ENCODE assay signal across 21 cellular contexts in genomic region chr6:127869772-127870404, GRCh38. TPM values are rescaled to one million over a fixed set of nuclear protein-coding genes. Genes with fewer than 3 reads are reported as not detected.
DNase-seq lines count a peak whose midpoint lies in the region; ATAC-seq and TF ChIP-seq lines count a peak whose summit lies in the region.
"Had no signal": no experiment of that assay in that cellular context is flagged by ENCODE, and none has a peak within 500 bp of the region (broad histone marks: within the 10 kb centered on the region; RNA-seq: fewer than 3 reads in every experiment).

No MANE protein-coding gene starts in this region.

- peaks cover 0 to 11% (median 5%) of the 10 kb centered on the region in 5 donors for H3K9me3 Mint-ChIP-seq in CD8-positive, alpha-beta memory T cell
- H3K9me3 Mint-ChIP-seq in activated CD8-positive, alpha-beta T cell treated with anti-CD3 and anti-CD28 coated beads for 36 hours = peaks cover 13% of the 10 kb centered on the region

- H3K4me3 ChIP-seq in CD8-positive, alpha-beta memory T cell (ENCODE audit: low read length) = no peak overlapping the region
- no peak overlapping the region for H3K4me3 ChIP-seq in fibroblast of pulmonary artery (replicated peaks; ENCODE audit: low read depth, low read length)
- H3K4me3 ChIP-seq: esophagus squamous epithelium, ovary, upper lobe of left lung had no signal

- H3K36me3 Mint-ChIP-seq in CD8-positive, alpha-beta memory T cell = peaks cover 14 to 56% (median 25%) of the 10 kb centered on the region in 3 donors
- peaks cover 66% of the 10 kb centered on the region for H3K36me3 Mint-ChIP-seq in activated CD8-positive, alpha-beta T cell treated with anti-CD3 and anti-CD28 coated beads for 36 hours (ENCODE audit: low read depth)

- no peaks in the 10 kb centered on the region for H3K36me3 ChIP-seq in CD8-positive, alpha-beta memory T cell (ENCODE audit: insufficient read depth, low read length)
- H3K36me3 ChIP-seq: esophagus squamous epithelium, ovary, upper lobe of left lung had no signal

- POLR2A ChIA-PET in CD8-positive, alpha-beta memory T cell (lab: Charles Lee) = no interaction called here
- POLR2A ChIA-PET in activated CD8-positive, alpha-beta T cell treated with anti-CD3 and anti-CD28 coated beads for 36 hours (lab: Charles Lee) = interaction anchor here (1.0 to 1.2 kb wide), 2 partner anchors 9 to 64 kb away, joined by 3 read pairs; no protein-coding TSS in a partner anchor

- peak; percentile 56 for ATAC-seq in activated CD8-positive, alpha-beta T cell treated with anti-CD3 and anti-CD28 coated beads for 36 hours
- ATAC-seq in HG03571 (IDR thresholded peaks at IDR 0.05; ENCODE audit: unreplicated experiment) (no peak), HG03442 (IDR thresholded peaks at IDR 0.05; ENCODE audit: unreplicated experiment) (no peak)
- ATAC-seq: Right ventricle myocardium inferior had no signal

- H3K27ac Mint-ChIP-seq in CD8-positive, alpha-beta memory T cell = peak overlapping the region; percentile 3 to 79 (median 36)
- peak overlapping the region; percentile 37 for H3K27ac Mint-ChIP-seq in activated CD8-positive, alpha-beta T cell treated with anti-CD3 and anti-CD28 coated beads for 36 hours

- no peaks in the 10 kb centered on the region for H3K9me3 ChIP-seq in CD8-positive, alpha-beta memory T cell (ENCODE audit: low read length)
- H3K9me3 ChIP-seq: esophagus squamous epithelium, ovary had no signal

- no peaks in the 10 kb centered on the region for H3K27me3 ChIP-seq in CD8-positive, alpha-beta memory T cell (ENCODE audit: insufficient read depth, low read length, poor library complexity, severe bottlenecking)
- H3K27me3 ChIP-seq: esophagus squamous epithelium, ovary, upper lobe of left lung had no signal

- CTCF ChIA-PET in CD8-positive, alpha-beta memory T cell (lab: Charles Lee) = interaction anchor here (1.1 kb wide), 1 partner anchor 99 kb away, joined by 3 read pairs; no protein-coding TSS in a partner anchor
- CTCF ChIA-PET in activated CD8-positive, alpha-beta T cell treated with anti-CD3 and anti-CD28 coated beads for 36 hours (lab: Charles Lee) = interaction anchor here (0.9 to 4.6 kb wide), 4 partner anchors 9 to 65 kb away, joined by 3 to 19 read pairs (median 3); no protein-coding TSS in a partner anchor

- no peak overlapping the region for H3K27ac ChIP-seq in CD8-positive, alpha-beta memory T cell (ENCODE audit: low read depth, low read length)
- H3K27ac ChIP-seq: esophagus squamous epithelium, KMS-11, ovary, upper lobe of left lung had no signal

- no peak for TF ChIP-seq CTCF in activated CD8-positive, alpha-beta T cell treated with anti-CD3 and anti-CD28 coated beads for 36 hours (IDR thresholded peaks at IDR 0.05)
- no peak for TF ChIP-seq CTCF in fibroblast of pulmonary artery (IDR thresholded peaks at IDR 0.05; ENCODE audit: low read length, missing control alignments)

- intact Hi-C loops in activated CD8-positive, alpha-beta T cell treated with anti-CD3 and anti-CD28 coated beads for 36 hours (cut with micrococcal nuclease) = loop anchor here (10.0 kb wide), 1 partner anchor 55 kb away; no protein-coding TSS in a partner anchor

- H3K4me1 Mint-ChIP-seq in CD8-positive, alpha-beta memory T cell = peaks cover 63 to 87% (median 83%) of the 10 kb centered on the region in 3 donors
- H3K4me1 Mint-ChIP-seq in activated CD8-positive, alpha-beta T cell treated with anti-CD3 and anti-CD28 coated beads for 36 hours (ENCODE audit: low read depth) = peaks cover 65% of the 10 kb centered on the region

- H3K27me3 Mint-ChIP-seq in CD8-positive, alpha-beta memory T cell = no peaks in the 10 kb centered on the region
- H3K27me3 Mint-ChIP-seq in activated CD8-positive, alpha-beta T cell treated with anti-CD3 and anti-CD28 coated beads for 36 hours = no peaks in the 10 kb centered on the region

- H3K4me3 Mint-ChIP-seq in CD8-positive, alpha-beta memory T cell = peak overlapping the region in 6 of 7 donors; percentile 3 to 61 (median 54)
- peak overlapping the region; percentile 1 for H3K4me3 Mint-ChIP-seq in activated CD8-positive, alpha-beta T cell treated with anti-CD3 and anti-CD28 coated beads for 36 hours

- peaks cover 53% of the 10 kb centered on the region for H3K4me1 ChIP-seq in CD8-positive, alpha-beta memory T cell (ENCODE audit: insufficient read depth, low read length)
- H3K4me1 ChIP-seq: esophagus squamous epithelium, upper lobe of left lung had no signal

- no peak for DNase-seq in CD8-positive, alpha-beta memory T cell
- no peak for DNase-seq in activated CD8-positive, alpha-beta T cell treated with anti-CD3 and anti-CD28 coated beads for 36 hours
- DNase-seq in fibroblast of pulmonary artery (ENCODE audit: low read depth) = peak; percentile 48
- DNase-seq in pons (ENCODE audit: low spot score) = peak; percentile 94
- DNase-seq in NCI-H526 (lab: John Stamatoyannopoulos, UW) = no peak
- DNase-seq: activated CD4-positive, alpha-beta T cell treated with anti-CD3 and anti-CD28 coated beads, Interleukin-2, amount 50 U/mL, for 1 hour; amniotic stem cell; Caco-2; effector CD4-positive, alpha-beta T cell; esophagus squamous epithelium; NCI-H1092 treated with DMSO at 0.1 percent for 48 hours; NCI-H510A treated with DMSO at 0.1 percent for 48 hours; ovary; stimulated activated naive CD4-positive, alpha-beta T cell treated with Interleukin-2 at 50 U/mL for 16 hours; upper lobe of left lung had no signal

RNA-seq across cellular contexts. Expression of gene THEMIS, which starts 31.0 kb away (rescaled TPM):
- 10 to 100 TPM; 39.9 to 40.6 TPM for total RNA-seq in CD8-positive, alpha-beta memory T cell
- polyA plus RNA-seq in CD8-positive, alpha-beta memory T cell = 107 TPM
- total RNA-seq in activated CD8-positive, alpha-beta T cell treated with anti-CD3 and anti-CD28 coated beads for 36 hours = 10 to 100 TPM; 79.5 to 80.1 TPM
- total RNA-seq: Caco-2, Daoy, glomerular endothelial cell had no signal

Comparison
In these comparisons a context has a peak if more than half of its experiments do, and no peak if none do; other contexts are left out.
1. DNase-seq: peak in fibroblast of pulmonary artery (single experiment) and pons (single experiment); none in CD8-positive, alpha-beta memory T cell (0 of 5), activated CD8-positive, alpha-beta T cell treated with anti-CD3 and anti-CD28 coated beads for 36 hours (single experiment) and NCI-H526 (0 of 2).